ENCODE assay signal across 11 cellular contexts in the genomic region with DNA sequence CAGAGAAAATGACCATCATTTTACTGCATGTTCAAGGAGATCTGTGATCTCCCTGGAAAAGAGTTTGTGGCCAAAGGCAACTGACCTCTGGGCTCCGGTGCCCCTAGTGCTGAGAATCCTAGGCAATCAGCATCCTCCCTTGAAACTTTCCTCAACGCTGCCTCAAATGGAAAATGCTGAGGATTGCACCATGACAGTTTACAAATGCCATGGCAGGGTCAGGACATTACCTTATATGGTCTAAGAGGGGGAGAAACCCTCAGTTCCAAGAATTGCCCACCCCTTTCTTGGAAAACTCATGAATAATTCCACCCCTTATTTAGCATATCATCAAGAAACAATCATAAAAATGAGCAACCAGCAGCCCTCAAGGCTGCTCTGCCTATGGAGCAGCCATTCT. TPM values are rescaled to one million over a fixed set of nuclear protein-coding genes. Genes with fewer than 3 reads are reported as not detected.
A peak's percentile ranks its signal among the peaks of the same experiment; 100 is the strongest.
DNase-seq lines count a peak whose midpoint lies in the region; ATAC-seq and TF ChIP-seq lines count a peak whose summit lies in the region.
"Had no signal": no experiment of that assay in that cellular context is flagged by ENCODE, and none has a peak within 500 bp of the region (broad histone marks: within the 10 kb centered on the region; RNA-seq: fewer than 3 reads in every experiment).

No MANE protein-coding gene starts in this region.

- H3K36me3 ChIP-seq in A673 (ENCODE audit: insufficient read depth, low read length, poor library complexity, severe bottlenecking) (no peaks in the 10 kb centered on the region), HEK293 (ENCODE audit: control insufficient read depth in 2 of 2, insufficient read depth in 1 of 2, low read length in 2 of 2) (no peaks in the 10 kb centered on the region), iPS-20b (ENCODE audit: insufficient read depth, low read depth, low read length) (no peaks in the 10 kb centered on the region)
- H3K36me3 ChIP-seq: transverse colon had no signal

- DNase-seq in A673 (ENCODE audit: low spot score) = peak; percentile 27
- peak; percentile 67 for DNase-seq in amniotic epithelial cell (ENCODE audit: low read depth)
- no peak for DNase-seq in GM13976 (ENCODE audit: low spot score)
- no peak for DNase-seq in stimulated activated CD4-positive, alpha-beta T cell treated with anti-CD3 and anti-CD28 coated beads, Interleukin-2, amount 100 ng/mL, for 48 hours
- DNase-seq in substantia nigra (lab: John Stamatoyannopoulos, UW) = no peak
- DNase-seq: anterior cingulate cortex, transverse colon had no signal

- TF ChIP-seq CTCF in A673 (conservative IDR thresholded peaks at IDR 0.05; ENCODE audit: low read depth, low read length) (no peak; the same call in 1 of the 2 replicates), HEK293 (tag by site-specific recombination; IDR thresholded peaks at IDR 0.05) (0 out of 2 replicates have a peak, but pooled peaks have one; percentile 37), GM13976 (IDR thresholded peaks at IDR 0.05; ENCODE audit: borderline replicate concordance, control extremely low read depth, extremely low read depth, insufficient read depth, missing control alignments) (no peak)

- peak overlapping the region; percentile 14; the same call in 1 of the 2 replicates for H3K9ac ChIP-seq in iPS-20b (ENCODE audit: low read depth, low read length)

- no peaks in the 10 kb centered on the region for H3K27me3 ChIP-seq in A673 (replicated peaks; ENCODE audit: insufficient read depth, low read depth, low read length, poor library complexity)
- no peaks in the 10 kb centered on the region for H3K27me3 ChIP-seq in iPS-20b (ENCODE audit: insufficient read depth, low read length)

- H3K27ac ChIP-seq in A673 (ENCODE audit: low read depth, low read length, poor library complexity, severe bottlenecking) (no peak overlapping the region), HEK293 (ENCODE audit: extremely low read depth, low read depth, low read length) (no peak overlapping the region), iPS-20b (ENCODE audit: low read length) (no peak overlapping the region), substantia nigra (ENCODE audit: low read depth, low read length, poor library complexity, severe bottlenecking) (no peak overlapping the region)
- H3K27ac ChIP-seq: transverse colon had no signal

- CTCF ChIA-PET in A673 (lab: Charles Lee) (no interaction called here), HEK293 (lab: Yijun Ruan, JAX) (no interaction called here)

- in situ Hi-C loops in GM13976 (cut with MboI; ENCODE audit: low sequenced_read_pairs, unreplicated experiment) = no loop called here

- H3K9me3 ChIP-seq in A673 (ENCODE audit: low read depth, low read length, poor library complexity, severe bottlenecking) (no peaks in the 10 kb centered on the region), HEK293 (ENCODE audit: control insufficient read depth, insufficient read depth, low read depth, low read length) (no peaks in the 10 kb centered on the region), iPS-20b (ENCODE audit: insufficient read depth, low read depth, low read length) (no peaks in the 10 kb centered on the region)
- H3K9me3 ChIP-seq: transverse colon had no signal

- intact Hi-C loops in A673 (cut with micrococcal nuclease; ENCODE audit: unreplicated experiment) = loop anchor here (5.0 kb wide), 1 partner anchor 92 kb away; a partner anchor contains a TSS

- no peak overlapping the region for H3K4me3 ChIP-seq in A673 (ENCODE audit: low read depth, low read length, poor library complexity, severe bottlenecking)
- no peak overlapping the region for H3K4me3 ChIP-seq in HEK293 (ENCODE audit: low read depth, low read length)
- H3K4me3 ChIP-seq in iPS-20b (ENCODE audit: low read length) = no peak overlapping the region
- H3K4me3 ChIP-seq: transverse colon had no signal

- ATAC-seq in GM19455 (IDR thresholded peaks at IDR 0.05; ENCODE audit: unreplicated experiment) = no peak
- ATAC-seq: sciatic nerve had no signal

- H3K4me1 ChIP-seq in A673 (ENCODE audit: insufficient read depth, low read length, poor library complexity, severe bottlenecking) = peaks cover 44% of the 10 kb centered on the region
- H3K4me1 ChIP-seq in HEK293 (ENCODE audit: control insufficient read depth, insufficient read depth, low read length) = peaks cover 28% of the 10 kb centered on the region
- H3K4me1 ChIP-seq in iPS-20b (ENCODE audit: insufficient read depth, low read length) = peaks cover 28% of the 10 kb centered on the region; the same call in 1 of the 2 replicates
- H3K4me1 ChIP-seq: transverse colon had no signal

- POLR2A ChIA-PET in A673 (lab: Charles Lee; ENCODE audit: low non-redundant PET) = no interaction called here
- POLR2A ChIA-PET in HEK293 (lab: Yijun Ruan, JAX) = interaction anchor here (0.9 to 2.0 kb wide), 2 partner anchors 91 kb away, joined by 4 to 12 read pairs; a partner anchor contains a TSS

- BruUV-seq in A673 (replicated peaks; lab: Mats Ljungman, UMichigan) = no TSS peak

TF ChIP-seq in HEK293, 187 proteins besides CTCF, POLR2A, EP300 and RAD21:
- TF ChIP-seq, protein P1, sequence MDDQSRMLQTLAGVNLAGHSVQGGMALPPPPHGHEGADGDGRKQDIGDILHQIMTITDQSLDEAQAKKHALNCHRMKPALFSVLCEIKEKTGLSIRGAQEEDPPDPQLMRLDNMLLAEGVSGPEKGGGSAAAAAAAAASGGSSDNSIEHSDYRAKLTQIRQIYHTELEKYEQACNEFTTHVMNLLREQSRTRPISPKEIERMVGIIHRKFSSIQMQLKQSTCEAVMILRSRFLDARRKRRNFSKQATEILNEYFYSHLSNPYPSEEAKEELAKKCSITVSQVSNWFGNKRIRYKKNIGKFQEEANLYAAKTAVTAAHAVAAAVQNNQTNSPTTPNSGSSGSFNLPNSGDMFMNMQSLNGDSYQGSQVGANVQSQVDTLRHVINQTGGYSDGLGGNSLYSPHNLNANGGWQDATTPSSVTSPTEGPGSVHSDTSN (CRISPR knock-in tag; IDR thresholded peaks at IDR 0.05) = no peak

RNA-seq across cellular contexts. Expression of a gene that starts 48.3 kb away (rescaled TPM):
- total RNA-seq in A673 (2021) = 1.0 and 1.2 TPM in 2 replicates

Comparison
In these comparisons a context has a peak if more than half of its experiments do, and no peak if none do; other contexts are left out.
1. DNase-seq: peak in A673 (single experiment) and amniotic epithelial cell (single experiment); none in GM13976 (single experiment), stimulated activated CD4-positive, alpha-beta T cell treated with anti-CD3 and anti-CD28 coated beads, Interleukin-2, amount 100 ng/mL, for 48 hours (0 of 2) and substantia nigra (0 of 49).